ENCODE assay signal across 17 cellular contexts in genomic region chr2:176560296-176560695, GRCh38.
DNase-seq lines count a peak whose midpoint lies in the region; ATAC-seq and TF ChIP-seq lines count a peak whose summit lies in the region.
"Had no signal": no experiment of that assay in that cellular context is flagged by ENCODE, and none has a peak within 500 bp of the region (broad histone marks: within the 10 kb centered on the region; RNA-seq: fewer than 3 reads in every experiment).

No MANE protein-coding gene starts in this region.

- no peak overlapping the region for H3K4me3 ChIP-seq in AG10803 (ENCODE audit: low read length)
- H3K4me3 ChIP-seq in GM23248 = no peak overlapping the region
- H3K4me3 ChIP-seq in KMS-11 (IDR thresholded peaks at IDR 0.05; ENCODE audit: insufficient read depth, low read depth, low read length) = no peak overlapping the region
- H3K4me3 ChIP-seq in endodermal cell (ENCODE audit: low read length) = peak overlapping the region; percentile 68
- no peak overlapping the region for H3K4me3 ChIP-seq in OCI-LY7 (ENCODE audit: low read depth, low read length, poor library complexity, severe bottlenecking)

- H3K9me3 ChIP-seq in GM23248 (ENCODE audit: low read depth) (no peaks in the 10 kb centered on the region), endodermal cell (ENCODE audit: control insufficient read depth, low read length) (no peaks in the 10 kb centered on the region), OCI-LY7 (ENCODE audit: low read length) (no peaks in the 10 kb centered on the region)
- H3K9me3 ChIP-seq: Caco-2 had no signal

- TF ChIP-seq CTCF in AG10803 (conservative IDR thresholded peaks at IDR 0.05; ENCODE audit: low read length) (no peak), KMS-11 (conservative IDR thresholded peaks at IDR 0.05; ENCODE audit: low read depth, low read length) (no peak), endodermal cell (conservative IDR thresholded peaks at IDR 0.05) (no peak), OCI-LY7 (conservative IDR thresholded peaks at IDR 0.05; ENCODE audit: low read length) (no peak)

- DNase-seq in AG10803 (ENCODE audit: low read depth) (peak; percentile 55), GM23248 (peak; percentile 67), endodermal cell (no peak), NCI-H2171 (lab: John Stamatoyannopoulos, UW) (no peak), NCI-H2227 treated with DMSO at 0.1 percent for 48 hours (lab: John Stamatoyannopoulos, UW) (no peak), OCI-LY7 (ENCODE audit: low spot score) (no peak)
- DNase-seq: 8988T; AML-193; Caco-2; CD4-positive, alpha-beta T cell; GDM1; H9; KBM-7 had no signal

- peaks cover 60% of the 10 kb centered on the region for H3K27me3 Mint-ChIP-seq in endodermal cell (ENCODE audit: insufficient read depth)

- H3K27ac ChIP-seq in GM23248 = no peak overlapping the region
- no peak overlapping the region; the same call in 1 of the 2 replicates for H3K27ac ChIP-seq in KMS-11
- H3K27ac ChIP-seq in endodermal cell (ENCODE audit: low read depth, low read length) = no peak overlapping the region
- no peak overlapping the region for H3K27ac ChIP-seq in OCI-LY7 (ENCODE audit: low read depth, low read length, poor library complexity, severe bottlenecking)
- H3K27ac ChIP-seq: C4-2B had no signal

- no peaks in the 10 kb centered on the region for H3K27me3 ChIP-seq in GM23248 (replicated peaks; ENCODE audit: insufficient read depth)
- H3K27me3 ChIP-seq in KMS-11 (ENCODE audit: insufficient read depth, low read depth) = no peaks in the 10 kb centered on the region
- H3K27me3 ChIP-seq in endodermal cell (ENCODE audit: control insufficient read depth, insufficient read depth, low read length, poor library complexity, severe bottlenecking) = no peaks in the 10 kb centered on the region

- peaks cover 24% of the 10 kb centered on the region for H3F3A ChIP-seq in GM23248 (ENCODE audit: insufficient read depth)

- H2AFZ ChIP-seq in GM23248 (no peak overlapping the region), KMS-11 (ENCODE audit: low read depth) (peak overlapping the region; percentile 36; the same call in 1 of the 2 replicates), OCI-LY7 (ENCODE audit: low read length) (no peak overlapping the region)

- in situ Hi-C loops in GM23248 (cut with MboI) = no loop called here

- no peaks in the 10 kb centered on the region for H3K9me2 ChIP-seq in GM23248 (ENCODE audit: insufficient read depth)
- H3K9me2 ChIP-seq in OCI-LY7 (ENCODE audit: insufficient read depth, low read length) = no peaks in the 10 kb centered on the region

- WGBS in GM23248 (ENCODE audit: low coverage in 1 of 2, low lambda C conversion rate in 2 of 2, missing lambda C conversion rate in 2 of 2), 2 experiments = 56 to 97% methylated on average over 1 to 2 of the region's 2 CpGs
- WGBS in endodermal cell (ENCODE audit: insufficient coverage in 1 of 2, insufficient read length in 1 of 2), 2 experiments = 73 to 100% methylated on average over 1 of the region's 2 CpGs

- peak overlapping the region; percentile 11 for H3K4me3 Mint-ChIP-seq in endodermal cell
- H3K4me3 Mint-ChIP-seq: CD4-positive, alpha-beta T cell; H9; IgD-negative memory B cell had no signal

- intact Hi-C loops in OCI-LY7 (cut with micrococcal nuclease; ENCODE audit: unreplicated experiment) = no loop called here

- no peaks in the 10 kb centered on the region for H3K79me2 ChIP-seq in GM23248 (ENCODE audit: insufficient read depth)
- no peaks in the 10 kb centered on the region for H3K79me2 ChIP-seq in KMS-11 (ENCODE audit: insufficient read depth, low read depth)
- H3K79me2 ChIP-seq in OCI-LY7 (ENCODE audit: insufficient read depth, low read depth, low read length) = no peaks in the 10 kb centered on the region

- H4K20me1 ChIP-seq in GM23248 (ENCODE audit: insufficient read depth) (no peaks in the 10 kb centered on the region), KMS-11 (ENCODE audit: insufficient read depth) (no peaks in the 10 kb centered on the region), OCI-LY7 (ENCODE audit: insufficient read depth, low read length) (no peaks in the 10 kb centered on the region)

- ATAC-seq in GM19023 (IDR thresholded peaks at IDR 0.05; ENCODE audit: unreplicated experiment) = no peak

- CTCF ChIA-PET in OCI-LY7 (lab: Charles Lee; ENCODE audit: unreplicated experiment) = no interaction called here

- H3K36me3 Mint-ChIP-seq in endodermal cell (ENCODE audit: low read depth) = no peaks in the 10 kb centered on the region
- H3K36me3 Mint-ChIP-seq: IgD-negative memory B cell had no signal

- H3K36me3 ChIP-seq in GM23248 (ENCODE audit: low read depth) (no peaks in the 10 kb centered on the region), KMS-11 (ENCODE audit: insufficient read depth) (no peaks in the 10 kb centered on the region), endodermal cell (ENCODE audit: control insufficient read depth, insufficient read depth, low read length) (no peaks in the 10 kb centered on the region), OCI-LY7 (ENCODE audit: insufficient read depth, low read length) (no peaks in the 10 kb centered on the region)

- H3K4me2 ChIP-seq in GM23248 (ENCODE audit: unreplicated experiment) (peak overlapping the region; percentile 33), KMS-11 (peak overlapping the region; percentile 73; the same call in 1 of the 2 replicates), OCI-LY7 (ENCODE audit: low read length) (no peak overlapping the region)

- POLR2A ChIA-PET in OCI-LY7 (lab: Charles Lee) = interaction anchor here (1.5 kb wide), 1 partner anchor 10 kb away, joined by 5 read pairs; no protein-coding TSS in a partner anchor

- BruUV-seq in OCI-LY7 (replicated peaks; lab: Mats Ljungman, UMichigan) = no TSS peak

- H3K4me1 Mint-ChIP-seq in endodermal cell = peaks cover 29% of the 10 kb centered on the region
- H3K4me1 Mint-ChIP-seq: IgD-negative memory B cell had no signal

- no peaks in the 10 kb centered on the region for H3K9me3 Mint-ChIP-seq in endodermal cell
- H3K9me3 Mint-ChIP-seq: CD4-positive, alpha-beta T cell; H9; IgD-negative memory B cell had no signal

- no peak overlapping the region for H3K9ac ChIP-seq in GM23248
- no peak overlapping the region for H3K9ac ChIP-seq in KMS-11
- peak overlapping the region; percentile 44 for H3K9ac ChIP-seq in endodermal cell (ENCODE audit: extremely low read depth, low read length, poor library complexity, severe bottlenecking)

- no peak overlapping the region for H3K27ac Mint-ChIP-seq in endodermal cell
- H3K27ac Mint-ChIP-seq: CD4-positive, alpha-beta T cell; H9; IgD-negative memory B cell had no signal

- peaks cover 37% of the 10 kb centered on the region for H3K4me1 ChIP-seq in GM23248 (ENCODE audit: insufficient read depth)
- peaks cover 43% of the 10 kb centered on the region for H3K4me1 ChIP-seq in KMS-11 (ENCODE audit: low read depth, poor library complexity, severe bottlenecking)
- H3K4me1 ChIP-seq in endodermal cell (ENCODE audit: control insufficient read depth, insufficient read depth, low read length) = peaks cover 4% of the 10 kb centered on the region
- no peaks in the 10 kb centered on the region for H3K4me1 ChIP-seq in OCI-LY7 (ENCODE audit: insufficient read depth, low read length, poor library complexity, severe bottlenecking)
- H3K4me1 ChIP-seq: Caco-2 had no signal

Comparison
In these comparisons a context has a peak if more than half of its experiments do, and no peak if none do; other contexts are left out.
1. DNase-seq: peak in AG10803 (single experiment) and GM23248 (single experiment); none in endodermal cell (single experiment), NCI-H2171 (single experiment), NCI-H2227 treated with DMSO at 0.1 percent for 48 hours (single experiment) and OCI-LY7 (single experiment).